In the genomic region with DNA sequence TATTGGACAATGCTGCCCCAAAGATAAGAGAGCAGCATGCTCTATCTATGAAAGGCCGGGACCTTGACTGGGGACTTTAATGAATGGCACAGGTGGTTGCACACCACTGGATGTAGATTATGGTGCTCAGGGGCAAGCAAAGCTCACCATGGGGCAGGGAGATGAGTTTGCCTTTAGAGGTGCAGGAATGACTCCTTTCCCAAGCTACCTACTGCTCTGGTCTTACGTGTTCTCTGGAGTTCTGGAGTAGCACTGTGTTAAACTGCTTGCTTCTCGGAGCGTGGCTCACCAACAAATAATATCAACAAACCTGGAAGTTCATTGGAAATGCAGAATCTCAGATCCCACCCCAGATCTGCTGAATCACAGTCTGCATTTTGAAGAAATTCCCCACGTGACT, we compare ENCODE assay signal across 23 cellular contexts.
"Had no signal": no experiment of that assay in that cellular context is flagged by ENCODE, and none has a peak within 500 bp of the region (broad histone marks: within the 10 kb centered on the region; RNA-seq: fewer than 3 reads in every experiment).

No MANE protein-coding gene starts in this region.

- H3K36me3 Mint-ChIP-seq: T-cell had no signal

- H3K4me1 Mint-ChIP-seq: T-cell had no signal

- H3K27ac Mint-ChIP-seq: T-cell had no signal

- H3K27ac ChIP-seq: HL-60, RWPE1 had no signal

- H3K9me3 Mint-ChIP-seq: T-cell had no signal

- ATAC-seq: Panc1, T-cell had no signal

- H3K4me3 Mint-ChIP-seq: T-cell had no signal

- DNase-seq: KBM-7, MV-4-11, NCI-H1048, NCI-H1105, NCI-H1417, NCI-H1436 treated with DMSO at 0.1 percent for 48 hours, NCI-H187, NCI-H2029, NCI-H2081 treated with DMSO at 0.1 percent for 48 hours, NCI-H2171, NCI-H226, NCI-H446, NCI-H510A, NCI-H524 treated with DMSO at 0.1 percent for 48 hours, NCI-H69, NCI-H774, SHP77, SK-N-SH, SW 1271, T-cell had no signal
